In genomic region chr6:38134704-38135088, GRCh38 we compare ENCODE assay signal across 17 cellular contexts.
"Had no signal": no experiment of that assay in that cellular context is flagged by ENCODE, and none has a peak within 500 bp of the region (broad histone marks: within the 10 kb centered on the region; RNA-seq: fewer than 3 reads in every experiment).

No MANE protein-coding gene starts in this region.

- H3K27ac Mint-ChIP-seq: activated CD4-positive, alpha-beta T cell treated with anti-CD3 and anti-CD28 coated beads for 36 hours; activated CD8-positive, alpha-beta T cell treated with anti-CD3 and anti-CD28 coated beads for 36 hours; activated naive CD8-positive, alpha-beta T cell; endodermal cell; T-helper 1 cell treated with Interleukin-12 subunit alpha and Interleukin-12 subunit beta and Interleukin-4 antibody, amounts not matched to agents 30 μg/mL and 1 μg/mL, for 36 hours had no signal

- H3K9me3 ChIP-seq: body of pancreas, gastrocnemius medialis, transverse colon had no signal

- DNase-seq: activated CD4-positive, alpha-beta T cell treated with anti-CD3 and anti-CD28 coated beads for 36 hours; activated CD8-positive, alpha-beta T cell treated with anti-CD3 and anti-CD28 coated beads for 36 hours; activated gamma-delta T cell; activated T-cell treated with anti-CD3 and anti-CD28 coated beads, Interleukin-2, amount 50 U/mL, for 48 hours; amniotic stem cell; body of pancreas; dorsolateral prefrontal cortex; endodermal cell; gastrocnemius medialis; hippocampal formation; kidney; SIG-M5; stimulated activated CD4-positive, alpha-beta T cell treated with anti-CD3 and anti-CD28 coated beads, Interleukin-2, amount 100 ng/mL, for 48 hours; stimulated activated naive CD4-positive, alpha-beta T cell; transverse colon had no signal

- H3K27me3 ChIP-seq: body of pancreas, dorsolateral prefrontal cortex, gastrocnemius medialis, transverse colon had no signal

- H3K36me3 ChIP-seq: gastrocnemius medialis, transverse colon had no signal

- H3K9me3 Mint-ChIP-seq: activated CD8-positive, alpha-beta T cell treated with anti-CD3 and anti-CD28 coated beads for 36 hours; endodermal cell; T-helper 1 cell treated with Interleukin-12 subunit alpha and Interleukin-12 subunit beta and Interleukin-4 antibody, amounts not matched to agents 30 μg/mL and 1 μg/mL, for 36 hours had no signal

- ATAC-seq: activated CD4-positive, alpha-beta T cell treated with anti-CD3 and anti-CD28 coated beads for 36 hours; activated CD8-positive, alpha-beta T cell treated with anti-CD3 and anti-CD28 coated beads for 36 hours; body of pancreas; gastrocnemius medialis had no signal

- H3K4me3 ChIP-seq: body of pancreas, dorsolateral prefrontal cortex, gastrocnemius medialis, transverse colon had no signal

- H3K27ac ChIP-seq: body of pancreas, gastrocnemius medialis, transverse colon had no signal

- H3K27me3 Mint-ChIP-seq: activated CD4-positive, alpha-beta T cell treated with anti-CD3 and anti-CD28 coated beads for 36 hours; activated CD8-positive, alpha-beta T cell treated with anti-CD3 and anti-CD28 coated beads for 36 hours; activated naive CD8-positive, alpha-beta T cell had no signal

- H3K4me1 ChIP-seq: body of pancreas, transverse colon had no signal

- H3K4me3 Mint-ChIP-seq: activated CD4-positive, alpha-beta T cell treated with anti-CD3 and anti-CD28 coated beads for 36 hours; activated CD8-positive, alpha-beta T cell treated with anti-CD3 and anti-CD28 coated beads for 36 hours; activated naive CD8-positive, alpha-beta T cell; endodermal cell; T-helper 1 cell treated with Interleukin-12 subunit alpha and Interleukin-12 subunit beta and Interleukin-4 antibody, amounts not matched to agents 30 μg/mL and 1 μg/mL, for 36 hours had no signal
